In the genomic region with DNA sequence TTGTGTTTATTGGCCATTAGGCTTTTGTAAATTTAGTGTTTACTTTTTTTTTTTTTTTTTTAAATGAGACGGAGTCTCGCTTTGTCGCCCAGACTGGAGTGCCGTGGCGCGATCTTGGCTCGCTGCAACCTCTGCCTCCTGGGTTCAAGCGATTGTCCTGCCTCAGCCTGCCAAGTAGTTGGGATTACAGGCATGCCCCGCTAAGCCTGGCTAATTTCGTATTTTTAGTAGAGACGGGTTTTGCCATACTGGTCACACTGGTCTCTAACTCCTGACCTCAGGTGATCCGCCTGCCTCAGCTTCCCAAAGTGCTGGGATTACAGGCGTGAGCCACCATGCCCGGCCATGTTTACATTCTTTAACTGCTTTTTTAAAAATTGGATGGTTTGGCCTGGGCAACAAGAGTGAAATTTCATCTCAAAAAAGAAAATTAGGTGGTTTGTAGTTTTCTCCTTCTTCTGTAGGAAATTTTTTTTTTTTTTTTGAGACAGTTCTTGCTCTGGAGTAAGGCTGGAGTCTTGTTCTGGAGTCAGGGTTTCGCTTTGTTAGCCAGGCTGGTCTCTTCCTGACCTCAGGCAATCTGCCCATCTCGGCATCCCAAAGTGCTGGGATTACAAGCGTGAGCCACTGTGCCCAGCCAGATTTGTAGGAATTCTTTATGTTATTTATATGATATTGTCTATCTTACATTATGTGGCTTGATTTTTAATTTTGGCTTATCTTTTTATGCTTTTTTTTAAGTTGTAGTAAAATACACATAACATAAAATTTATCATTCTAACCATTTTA, we compare ENCODE assay signal across 1 cellular context.
TF ChIP-seq lines count a peak whose summit lies in the region.

No MANE protein-coding gene starts in this region.

TF ChIP-seq in IMR-90, 13 proteins besides CTCF, POLR2A, EP300 and RAD21:
- no peak for TF ChIP-seq BHLHE40 (IDR thresholded peaks at IDR 0.05; ENCODE audit: low read depth, low read length)
- TF ChIP-seq MXI1 (IDR thresholded peaks at IDR 0.05; ENCODE audit: borderline replicate concordance, low read depth, low read length) = no peak
- no peak for TF ChIP-seq CHD1 (IDR thresholded peaks at IDR 0.05; ENCODE audit: low read depth, low read length)
- TF ChIP-seq, protein P1, sequence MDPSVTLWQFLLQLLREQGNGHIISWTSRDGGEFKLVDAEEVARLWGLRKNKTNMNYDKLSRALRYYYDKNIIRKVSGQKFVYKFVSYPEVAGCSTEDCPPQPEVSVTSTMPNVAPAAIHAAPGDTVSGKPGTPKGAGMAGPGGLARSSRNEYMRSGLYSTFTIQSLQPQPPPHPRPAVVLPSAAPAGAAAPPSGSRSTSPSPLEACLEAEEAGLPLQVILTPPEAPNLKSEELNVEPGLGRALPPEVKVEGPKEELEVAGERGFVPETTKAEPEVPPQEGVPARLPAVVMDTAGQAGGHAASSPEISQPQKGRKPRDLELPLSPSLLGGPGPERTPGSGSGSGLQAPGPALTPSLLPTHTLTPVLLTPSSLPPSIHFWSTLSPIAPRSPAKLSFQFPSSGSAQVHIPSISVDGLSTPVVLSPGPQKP (IDR thresholded peaks at IDR 0.05; ENCODE audit: borderline replicate concordance, low read depth, low read length) = no peak
- TF ChIP-seq MAZ (IDR thresholded peaks at IDR 0.05; ENCODE audit: borderline replicate concordance, low read depth, low read length) = no peak
- TF ChIP-seq SMC3 (IDR thresholded peaks at IDR 0.05; ENCODE audit: low read depth, low read length) = no peak
- TF ChIP-seq FOS (IDR thresholded peaks at IDR 0.05; ENCODE audit: low read depth, low read length) = no peak
